ENCODE assay signal across 11 cellular contexts in the genomic region with DNA sequence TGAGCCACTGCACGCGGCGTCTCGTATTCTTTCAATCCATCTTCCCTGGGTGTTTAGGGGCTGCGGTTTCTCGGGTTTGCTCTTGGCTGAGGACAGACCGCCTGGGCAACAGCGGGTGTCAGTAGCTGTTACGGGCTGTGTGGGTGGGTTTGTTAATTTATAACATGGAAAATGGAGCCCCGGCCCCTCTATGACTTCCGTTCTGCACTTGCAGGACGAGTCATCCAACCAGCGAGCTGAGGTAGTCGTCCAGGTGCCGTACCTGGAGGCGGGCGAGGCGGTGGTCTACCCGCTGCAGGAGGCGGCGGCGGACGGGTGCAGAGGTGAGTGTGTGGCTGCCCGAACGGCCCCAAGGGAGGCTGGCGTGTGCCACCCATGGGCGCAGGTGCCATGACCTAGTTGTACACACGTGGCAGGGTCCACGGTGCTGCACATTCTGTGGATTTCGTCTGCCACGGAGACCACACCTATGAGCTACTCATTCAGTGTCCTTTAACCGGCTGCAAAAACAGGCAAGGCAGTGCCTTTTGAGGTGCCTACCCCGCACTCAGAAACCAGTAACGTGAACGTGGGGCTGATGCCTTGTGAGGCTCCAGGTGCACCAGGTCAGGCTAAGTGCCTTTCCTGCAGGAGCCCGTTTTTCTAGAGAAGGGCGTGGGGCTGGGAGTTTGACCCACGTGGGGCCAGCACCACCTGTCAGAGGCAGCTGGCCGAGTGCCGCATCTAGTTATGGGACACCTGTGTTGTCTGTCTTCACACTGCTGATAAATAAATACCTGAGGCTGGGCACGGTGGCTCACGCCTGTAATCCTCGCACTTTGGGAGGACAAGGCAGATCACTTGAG. TPM values are rescaled to one million over a fixed set of nuclear protein-coding genes. Genes with fewer than 3 reads are reported as not detected.
DNase-seq lines count a peak whose midpoint lies in the region; ATAC-seq lines count a peak whose summit lies in the region.
"Had no signal": no experiment of that assay in that cellular context is flagged by ENCODE, and none has a peak within 500 bp of the region (broad histone marks: within the 10 kb centered on the region; RNA-seq: fewer than 3 reads in every experiment).

No MANE protein-coding gene starts in this region.

- H3K36me3 Mint-ChIP-seq in activated CD4-positive, alpha-beta T cell treated with anti-CD3 and anti-CD28 coated beads, Interleukin-2, amount 10 ng/mL, durations not matched to agents 7 days and 5 days (ENCODE audit: low read depth), result peaks cover 67% of the 10 kb centered on the region
- peaks cover 67% of the 10 kb centered on the region for H3K36me3 Mint-ChIP-seq in activated CD8-positive, alpha-beta T cell treated with anti-CD3 and anti-CD28 coated beads, Interleukin-2, amount 10 ng/mL, durations not matched to agents 7 days and 5 days (ENCODE audit: low read depth)
- peaks cover 0 to 10% of the 10 kb centered on the region in 2 donors for H3K36me3 Mint-ChIP-seq in naive B cell

- POLR2A ChIA-PET in activated CD4-positive, alpha-beta T cell treated with anti-CD3 and anti-CD28 coated beads, Interleukin-2, amount 10 ng/mL, durations not matched to agents 7 days and 5 days (lab: Charles Lee), result no interaction called here
- POLR2A ChIA-PET in activated CD8-positive, alpha-beta T cell treated with anti-CD3 and anti-CD28 coated beads, Interleukin-2, amount 10 ng/mL, durations not matched to agents 7 days and 5 days (lab: Charles Lee), result interaction anchor here (0.8 to 7.4 kb wide), 8 partner anchors 6 to 117 kb away, joined by 3 to 103 read pairs (median 4); a partner anchor contains a TSS

- CTCF ChIA-PET in activated CD4-positive, alpha-beta T cell treated with anti-CD3 and anti-CD28 coated beads, Interleukin-2, amount 10 ng/mL, durations not matched to agents 7 days and 5 days (lab: Charles Lee), result interaction anchor here (0.8 to 1.5 kb wide), 4 partner anchors 14 to 111 kb away, joined by 3 to 8 read pairs (median 4); a partner anchor contains a TSS
- CTCF ChIA-PET in activated CD8-positive, alpha-beta T cell treated with anti-CD3 and anti-CD28 coated beads, Interleukin-2, amount 10 ng/mL, durations not matched to agents 7 days and 5 days (lab: Charles Lee), result no interaction called here

- no peaks in the 10 kb centered on the region for H3K9me3 Mint-ChIP-seq in activated CD4-positive, alpha-beta T cell treated with anti-CD3 and anti-CD28 coated beads, Interleukin-2, amount 10 ng/mL, durations not matched to agents 7 days and 5 days
- no peaks in the 10 kb centered on the region for H3K9me3 Mint-ChIP-seq in activated CD8-positive, alpha-beta T cell treated with anti-CD3 and anti-CD28 coated beads, Interleukin-2, amount 10 ng/mL, durations not matched to agents 7 days and 5 days (ENCODE audit: insufficient read depth)
- H3K9me3 Mint-ChIP-seq in naive B cell, result no peaks in the 10 kb centered on the region

- no peak overlapping the region for H3K4me3 Mint-ChIP-seq in activated CD4-positive, alpha-beta T cell treated with anti-CD3 and anti-CD28 coated beads, Interleukin-2, amount 10 ng/mL, durations not matched to agents 7 days and 5 days
- no peak overlapping the region for H3K4me3 Mint-ChIP-seq in activated CD8-positive, alpha-beta T cell treated with anti-CD3 and anti-CD28 coated beads, Interleukin-2, amount 10 ng/mL, durations not matched to agents 7 days and 5 days
- peak overlapping the region in 2 of 8 donors; percentile 29 to 33 for H3K4me3 Mint-ChIP-seq in naive B cell

- no peak for DNase-seq in activated CD4-positive, alpha-beta T cell treated with anti-CD3 and anti-CD28 coated beads, Interleukin-2, amount 10 ng/mL, durations not matched to agents 7 days and 5 days
- DNase-seq in activated CD4-positive, alpha-beta T cell treated with anti-CD3 and anti-CD28 coated beads, Interleukin-2, amount 50 U/mL, for 4 hours, result no peak
- DNase-seq in DMS53 (lab: John Stamatoyannopoulos, UW), result peak; percentile 88
- no peak for DNase-seq in activated CD8-positive, alpha-beta T cell treated with anti-CD3 and anti-CD28 coated beads, Interleukin-2, amount 10 ng/mL, durations not matched to agents 7 days and 5 days
- DNase-seq in naive B cell, result no peak
- no peak for DNase-seq in NCI-H2196 (lab: John Stamatoyannopoulos, UW; ENCODE audit: unreplicated experiment)
- DNase-seq in ecto neural progenitor cell (ENCODE audit: low spot score), result no peak
- no peak for DNase-seq in dermis blood vessel endothelial cell
- DNase-seq: colonic mucosa, NCI-H524 treated with DMSO at 0.1 percent for 48 hours, Right ventricle myocardium superior had no signal

- no peaks in the 10 kb centered on the region for H3K27me3 Mint-ChIP-seq in activated CD4-positive, alpha-beta T cell treated with anti-CD3 and anti-CD28 coated beads, Interleukin-2, amount 10 ng/mL, durations not matched to agents 7 days and 5 days
- H3K27me3 Mint-ChIP-seq in activated CD8-positive, alpha-beta T cell treated with anti-CD3 and anti-CD28 coated beads, Interleukin-2, amount 10 ng/mL, durations not matched to agents 7 days and 5 days (ENCODE audit: low read depth), result no peaks in the 10 kb centered on the region
- H3K27me3 Mint-ChIP-seq in naive B cell, result no peaks in the 10 kb centered on the region

- no peak for ATAC-seq in activated CD8-positive, alpha-beta T cell treated with anti-CD3 and anti-CD28 coated beads, Interleukin-2, amount 10 ng/mL, durations not matched to agents 7 days and 5 days
- no peak for ATAC-seq in naive B cell (ENCODE audit: low read depth in 2 of 2)

- H3K4me1 Mint-ChIP-seq in activated CD4-positive, alpha-beta T cell treated with anti-CD3 and anti-CD28 coated beads, Interleukin-2, amount 10 ng/mL, durations not matched to agents 7 days and 5 days, result peaks cover 71% of the 10 kb centered on the region
- H3K4me1 Mint-ChIP-seq in activated CD8-positive, alpha-beta T cell treated with anti-CD3 and anti-CD28 coated beads, Interleukin-2, amount 10 ng/mL, durations not matched to agents 7 days and 5 days (ENCODE audit: low read depth), result peaks cover 81% of the 10 kb centered on the region
- H3K4me1 Mint-ChIP-seq in naive B cell, result peaks cover 24 to 31% (median 31%) of the 10 kb centered on the region in 3 donors

- peak overlapping the region; percentile 25 for H3K27ac Mint-ChIP-seq in activated CD4-positive, alpha-beta T cell treated with anti-CD3 and anti-CD28 coated beads, Interleukin-2, amount 10 ng/mL, durations not matched to agents 7 days and 5 days
- peak overlapping the region; percentile 70 for H3K27ac Mint-ChIP-seq in activated CD8-positive, alpha-beta T cell treated with anti-CD3 and anti-CD28 coated beads, Interleukin-2, amount 10 ng/mL, durations not matched to agents 7 days and 5 days
- peak overlapping the region in 5 of 6 donors; percentile 76 to 82 (median 81) for H3K27ac Mint-ChIP-seq in naive B cell

RNA-seq across cellular contexts. Expression of a gene that starts 10.9 kb away (rescaled TPM):
- 100 to 1,000 TPM; 120 to 133 TPM for total RNA-seq in activated CD4-positive, alpha-beta T cell treated with anti-CD3 and anti-CD28 coated beads, Interleukin-2, amount 10 ng/mL, durations not matched to agents 7 days and 5 days
- 100 to 1,000 TPM; 176 to 177 TPM for total RNA-seq in activated CD8-positive, alpha-beta T cell treated with anti-CD3 and anti-CD28 coated beads, Interleukin-2, amount 10 ng/mL, durations not matched to agents 7 days and 5 days
- 100 to 1,000 TPM; 134 to 205 (median 174) TPM for polyA plus RNA-seq in naive B cell (ENCODE audit: low read depth in 6 of 6)
- total RNA-seq in dermis blood vessel endothelial cell, result 71.5 and 193 TPM in 2 replicates

RNA-seq across cellular contexts. Expression of a gene that starts 17.3 kb away (rescaled TPM):
- total RNA-seq in activated CD4-positive, alpha-beta T cell treated with anti-CD3 and anti-CD28 coated beads, Interleukin-2, amount 10 ng/mL, durations not matched to agents 7 days and 5 days, result 100 to 1,000 TPM; 487 to 570 TPM
- total RNA-seq in activated CD8-positive, alpha-beta T cell treated with anti-CD3 and anti-CD28 coated beads, Interleukin-2, amount 10 ng/mL, durations not matched to agents 7 days and 5 days, result 100 to 1,000 TPM; 433 to 445 TPM
- polyA plus RNA-seq in naive B cell (ENCODE audit: low read depth in 6 of 6), result 100 to 1,000 TPM; 181 to 432 (median 210) TPM
- total RNA-seq in dermis blood vessel endothelial cell, result 40.3 and 55.5 TPM in 2 replicates

RNA-seq across cellular contexts. Expression of a gene that starts 19.5 kb away (rescaled TPM):
- 100 to 1,000 TPM; 106 to 114 TPM for total RNA-seq in activated CD4-positive, alpha-beta T cell treated with anti-CD3 and anti-CD28 coated beads, Interleukin-2, amount 10 ng/mL, durations not matched to agents 7 days and 5 days
- total RNA-seq in activated CD8-positive, alpha-beta T cell treated with anti-CD3 and anti-CD28 coated beads, Interleukin-2, amount 10 ng/mL, durations not matched to agents 7 days and 5 days, result 100 to 1,000 TPM; 174 to 177 TPM
- 100 to 1,000 TPM; 235 to 356 (median 314) TPM for polyA plus RNA-seq in naive B cell (ENCODE audit: low read depth in 6 of 6)
- 281 and 591 TPM in 2 replicates for total RNA-seq in dermis blood vessel endothelial cell

RNA-seq across cellular contexts. Expression of a gene that starts 44.3 kb away (rescaled TPM):
- total RNA-seq in activated CD4-positive, alpha-beta T cell treated with anti-CD3 and anti-CD28 coated beads, Interleukin-2, amount 10 ng/mL, durations not matched to agents 7 days and 5 days, result 10 to 100 TPM; 75.9 to 87.5 TPM
- total RNA-seq in activated CD8-positive, alpha-beta T cell treated with anti-CD3 and anti-CD28 coated beads, Interleukin-2, amount 10 ng/mL, durations not matched to agents 7 days and 5 days, result 10 to 100 TPM; 76.6 to 77.5 TPM
- polyA plus RNA-seq in naive B cell (ENCODE audit: low read depth in 6 of 6), result 10 to 100 TPM in 4 of 6 donors, 1 to 10 TPM in 2; 9.4 to 22.5 (median 11.1) TPM
- total RNA-seq in dermis blood vessel endothelial cell, result 9.4 and 10.0 TPM in 2 replicates

RNA-seq across cellular contexts. Expression of a gene that starts 57.8 kb away (rescaled TPM):
- total RNA-seq in activated CD4-positive, alpha-beta T cell treated with anti-CD3 and anti-CD28 coated beads, Interleukin-2, amount 10 ng/mL, durations not matched to agents 7 days and 5 days, result 100 to 1,000 TPM; 558 to 580 TPM
- 100 to 1,000 TPM; 417 to 455 TPM for total RNA-seq in activated CD8-positive, alpha-beta T cell treated with anti-CD3 and anti-CD28 coated beads, Interleukin-2, amount 10 ng/mL, durations not matched to agents 7 days and 5 days
- polyA plus RNA-seq in naive B cell (ENCODE audit: low read depth in 6 of 6), result 100 to 1,000 TPM; 408 to 648 (median 492) TPM
- total RNA-seq in dermis blood vessel endothelial cell, result 108 and 253 TPM in 2 replicates

Comparison
In these comparisons a context has a peak if more than half of its experiments do, and no peak if none do; other contexts are left out.
1. H3K27ac Mint-ChIP-seq: peak in every context shown above with its lines; median percentile 81 in naive B cell; 70 in activated CD8-positive, alpha-beta T cell treated with anti-CD3 and anti-CD28 coated beads, Interleukin-2, amount 10 ng/mL, durations not matched to agents 7 days and 5 days; 25 in activated CD4-positive, alpha-beta T cell treated with anti-CD3 and anti-CD28 coated beads, Interleukin-2, amount 10 ng/mL, durations not matched to agents 7 days and 5 days.